Comparison of ENCODE assay signal across 1 cellular context in genomic region chr20:63831696-63832686, GRCh38.
TF ChIP-seq lines count a peak whose summit lies in the region.

No MANE protein-coding gene starts in this region.

TF ChIP-seq in HepG2, 621 proteins besides CTCF, POLR2A, EP300 and RAD21 (continued from another document and continues in another):
- TF ChIP-seq, protein P1, sequence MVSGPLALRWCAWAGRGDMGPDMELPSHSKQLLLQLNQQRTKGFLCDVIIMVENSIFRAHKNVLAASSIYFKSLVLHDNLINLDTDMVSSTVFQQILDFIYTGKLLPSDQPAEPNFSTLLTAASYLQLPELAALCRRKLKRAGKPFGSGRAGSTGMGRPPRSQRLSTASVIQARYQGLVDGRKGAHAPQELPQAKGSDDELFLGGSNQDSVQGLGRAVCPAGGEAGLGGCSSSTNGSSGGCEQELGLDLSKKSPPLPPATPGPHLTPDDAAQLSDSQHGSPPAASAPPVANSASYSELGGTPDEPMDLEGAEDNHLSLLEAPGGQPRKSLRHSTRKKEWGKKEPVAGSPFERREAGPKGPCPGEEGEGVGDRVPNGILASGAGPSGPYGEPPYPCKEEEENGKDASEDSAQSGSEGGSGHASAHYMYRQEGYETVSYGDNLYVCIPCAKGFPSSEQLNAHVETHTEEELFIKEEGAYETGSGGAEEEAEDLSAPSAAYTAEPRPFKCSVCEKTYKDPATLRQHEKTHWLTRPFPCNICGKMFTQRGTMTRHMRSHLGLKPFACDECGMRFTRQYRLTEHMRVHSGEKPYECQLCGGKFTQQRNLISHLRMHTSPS (CRISPR knock-in tag; IDR thresholded peaks at IDR 0.05; ENCODE audit: low read depth): peak; percentile 26; the same call in 1 of the 2 replicates
- TF ChIP-seq SIX4 (CRISPR knock-in tag; IDR thresholded peaks at IDR 0.05) (no peak), ZNF331 (CRISPR knock-in tag; IDR thresholded peaks at IDR 0.05) (no peak; the same call in none of the 2 replicates), XRCC5 (optimal IDR thresholded peaks at IDR 0.05; ENCODE audit: low read length) (peak; percentile 88), NFIB (CRISPR knock-in tag; IDR thresholded peaks at IDR 0.05; ENCODE audit: borderline replicate concordance) (0 out of 2 replicates have a peak, but pooled peaks have one; percentile 37), KDM1A (CRISPR knock-in tag; IDR thresholded peaks at IDR 0.05) (0 out of 2 replicates have a peak, but pooled peaks have one; percentile 15), ATF2 (CRISPR knock-in tag; IDR thresholded peaks at IDR 0.05) (no peak), ZNF577 (CRISPR knock-in tag; IDR thresholded peaks at IDR 0.05; ENCODE audit: borderline replicate concordance, low read depth) (no peak), MTA1 (CRISPR knock-in tag; IDR thresholded peaks at IDR 0.05; ENCODE audit: borderline replicate concordance) (peak; percentile 54; the same call in 1 of the 2 replicates), CAMTA2 (CRISPR knock-in tag; IDR thresholded peaks at IDR 0.05; ENCODE audit: borderline replicate concordance) (peak; percentile 92; the same call in 1 of the 2 replicates), ZNF839 (CRISPR knock-in tag; IDR thresholded peaks at IDR 0.05; ENCODE audit: borderline replicate concordance) (peak; percentile 42; the same call in 1 of the 2 replicates), GATAD1 (CRISPR knock-in tag; IDR thresholded peaks at IDR 0.05) (no peak), PITX1 (CRISPR knock-in tag; IDR thresholded peaks at IDR 0.05) (no peak; the same call in 1 of the 2 replicates), ZNF605 (CRISPR knock-in tag; IDR thresholded peaks at IDR 0.05) (peak; percentile 75), SPEN (CRISPR knock-in tag; IDR thresholded peaks at IDR 0.05; ENCODE audit: low read depth) (no peak), ZNF883 (CRISPR knock-in tag; IDR thresholded peaks at IDR 0.05; ENCODE audit: not compliant biosample characterization) (peak; percentile 97), CREB1 (IDR thresholded peaks at IDR 0.05) (no peak), CREB1 (CRISPR knock-in tag; IDR thresholded peaks at IDR 0.05) (no peak), ZNF816 (CRISPR knock-in tag; IDR thresholded peaks at IDR 0.05; ENCODE audit: borderline replicate concordance) (no peak), ZHX2 (IDR thresholded peaks at IDR 0.05; ENCODE audit: low read depth) (0 out of 2 replicates have a peak, but pooled peaks have one; percentile 15), ZHX2 (CRISPR knock-in tag; IDR thresholded peaks at IDR 0.05; ENCODE audit: borderline replicate concordance) (no peak), NPAS2 (CRISPR knock-in tag; IDR thresholded peaks at IDR 0.05; ENCODE audit: borderline replicate concordance) (no peak), LRRFIP1 (CRISPR knock-in tag; conservative IDR thresholded peaks at IDR 0.05) (no peak), KMT2A (CRISPR knock-in tag; IDR thresholded peaks at IDR 0.05) (peak; percentile 72; the same call in 1 of the 2 replicates), KDM6A (CRISPR knock-in tag; IDR thresholded peaks at IDR 0.05; ENCODE audit: low read depth) (no peak), SP4 (CRISPR knock-in tag; IDR thresholded peaks at IDR 0.05) (peak; percentile 75), ZIK1 (CRISPR knock-in tag; IDR thresholded peaks at IDR 0.05; ENCODE audit: borderline replicate concordance, low read depth) (no peak), TMF1 (CRISPR knock-in tag; IDR thresholded peaks at IDR 0.05; ENCODE audit: low read depth) (peak; percentile 20; the same call in 1 of the 2 replicates), ZC3H13 (CRISPR knock-in tag; IDR thresholded peaks at IDR 0.05) (peak; percentile 66; the same call in 1 of the 2 replicates), FOXA1 (IDR thresholded peaks at IDR 0.05) (no peak), FOXA1 (CRISPR knock-in tag; IDR thresholded peaks at IDR 0.05) (no peak), KLF9 (CRISPR knock-in tag; IDR thresholded peaks at IDR 0.05; ENCODE audit: low read depth) (no peak), ZXDC (CRISPR knock-in tag; IDR thresholded peaks at IDR 0.05) (no peak), NFYC (CRISPR knock-in tag; IDR thresholded peaks at IDR 0.05) (peak; percentile 57), SRSF1 (optimal IDR thresholded peaks at IDR 0.05; ENCODE audit: low read depth, low read length) (no peak), ZNF17 (CRISPR knock-in tag; IDR thresholded peaks at IDR 0.05) (no peak), SMAD3 (CRISPR knock-in tag; IDR thresholded peaks at IDR 0.05) (0 out of 2 replicates have a peak, but pooled peaks have one; percentile 14), ZFP62 (CRISPR knock-in tag; IDR thresholded peaks at IDR 0.05) (no peak), PHF21A (CRISPR knock-in tag; IDR thresholded peaks at IDR 0.05) (peak; percentile 92), ZNF598 (CRISPR knock-in tag; IDR thresholded peaks at IDR 0.05; ENCODE audit: borderline replicate concordance) (peak; percentile 89; the same call in 1 of the 2 replicates), KAT8 (CRISPR knock-in tag; IDR thresholded peaks at IDR 0.05) (peak; percentile 67), NCOA1 (CRISPR knock-in tag; IDR thresholded peaks at IDR 0.05) (peak; percentile 50; the same call in 1 of the 2 replicates), STAG1 (CRISPR knock-in tag; IDR thresholded peaks at IDR 0.05) (no peak; the same call in 1 of the 2 replicates), CREM (IDR thresholded peaks at IDR 0.05) (no peak), CREM (CRISPR knock-in tag; IDR thresholded peaks at IDR 0.05) (no peak), CHCHD3 (CRISPR knock-in tag; IDR thresholded peaks at IDR 0.05) (no peak), WIZ (CRISPR knock-in tag; IDR thresholded peaks at IDR 0.05) (no peak), SNAPC2 (CRISPR knock-in tag; IDR thresholded peaks at IDR 0.05) (no peak)
- TF ChIP-seq, protein P2, sequence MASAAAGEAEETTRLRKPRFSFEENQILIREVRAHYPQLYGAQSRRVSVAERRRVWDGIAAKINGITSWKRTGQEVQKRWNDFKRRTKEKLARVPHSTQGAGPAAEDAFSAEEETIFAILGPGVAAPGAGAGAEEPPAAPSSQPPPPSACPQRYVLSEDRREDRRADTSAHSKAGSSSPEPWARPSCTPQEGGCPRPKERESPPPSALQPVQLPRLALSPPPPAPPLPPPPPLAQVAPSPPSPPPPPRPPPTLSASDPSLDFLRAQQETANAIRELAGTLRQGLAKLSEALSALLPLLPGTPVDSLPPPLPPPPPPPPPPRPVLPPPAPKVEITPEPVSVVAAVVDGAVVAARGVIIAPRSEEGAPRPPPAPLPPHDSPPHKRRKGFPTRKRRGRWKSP (CRISPR knock-in tag; IDR thresholded peaks at IDR 0.05): peak; percentile 96
- TF ChIP-seq, protein P3, sequence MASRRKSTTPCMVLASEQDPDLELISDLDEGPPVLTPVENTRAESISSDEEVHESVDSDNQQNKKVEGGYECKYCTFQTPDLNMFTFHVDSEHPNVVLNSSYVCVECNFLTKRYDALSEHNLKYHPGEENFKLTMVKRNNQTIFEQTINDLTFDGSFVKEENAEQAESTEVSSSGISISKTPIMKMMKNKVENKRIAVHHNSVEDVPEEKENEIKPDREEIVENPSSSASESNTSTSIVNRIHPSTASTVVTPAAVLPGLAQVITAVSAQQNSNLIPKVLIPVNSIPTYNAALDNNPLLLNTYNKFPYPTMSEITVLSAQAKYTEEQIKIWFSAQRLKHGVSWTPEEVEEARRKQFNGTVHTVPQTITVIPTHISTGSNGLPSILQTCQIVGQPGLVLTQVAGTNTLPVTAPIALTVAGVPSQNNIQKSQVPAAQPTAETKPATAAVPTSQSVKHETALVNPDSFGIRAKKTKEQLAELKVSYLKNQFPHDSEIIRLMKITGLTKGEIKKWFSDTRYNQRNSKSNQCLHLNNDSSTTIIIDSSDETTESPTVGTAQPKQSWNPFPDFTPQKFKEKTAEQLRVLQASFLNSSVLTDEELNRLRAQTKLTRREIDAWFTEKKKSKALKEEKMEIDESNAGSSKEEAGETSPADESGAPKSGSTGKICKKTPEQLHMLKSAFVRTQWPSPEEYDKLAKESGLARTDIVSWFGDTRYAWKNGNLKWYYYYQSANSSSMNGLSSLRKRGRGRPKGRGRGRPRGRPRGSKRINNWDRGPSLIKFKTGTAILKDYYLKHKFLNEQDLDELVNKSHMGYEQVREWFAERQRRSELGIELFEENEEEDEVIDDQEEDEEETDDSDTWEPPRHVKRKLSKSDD (CRISPR knock-in tag; IDR thresholded peaks at IDR 0.05; ENCODE audit: low read depth): no peak
- TF ChIP-seq, protein P4, sequence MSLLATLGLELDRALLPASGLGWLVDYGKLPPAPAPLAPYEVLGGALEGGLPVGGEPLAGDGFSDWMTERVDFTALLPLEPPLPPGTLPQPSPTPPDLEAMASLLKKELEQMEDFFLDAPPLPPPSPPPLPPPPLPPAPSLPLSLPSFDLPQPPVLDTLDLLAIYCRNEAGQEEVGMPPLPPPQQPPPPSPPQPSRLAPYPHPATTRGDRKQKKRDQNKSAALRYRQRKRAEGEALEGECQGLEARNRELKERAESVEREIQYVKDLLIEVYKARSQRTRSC (CRISPR knock-in tag; IDR thresholded peaks at IDR 0.05; ENCODE audit: low read depth): no peak
